ENCODE assay signal across 8 cellular contexts in genomic region chr16:27202923-27203428, GRCh38. TPM values are rescaled to one million over a fixed set of nuclear protein-coding genes. Genes with fewer than 3 reads are reported as not detected.
DNase-seq lines count a peak whose midpoint lies in the region; ATAC-seq and TF ChIP-seq lines count a peak whose summit lies in the region.

No MANE protein-coding gene starts in this region.

- H3K4me3 ChIP-seq in ACC112 (ENCODE audit: low read depth, low read length) (peak overlapping the region; percentile 90), KMS-11 (IDR thresholded peaks at IDR 0.05; ENCODE audit: insufficient read depth, low read depth, low read length) (no peak overlapping the region)

- peaks cover 0 to 5% (median 2%) of the 10 kb centered on the region in 7 donors for H3K9me3 Mint-ChIP-seq in naive B cell

- no peaks in the 10 kb centered on the region for H3K36me3 ChIP-seq in ACC112 (ENCODE audit: insufficient read depth, low read length)
- no peaks in the 10 kb centered on the region for H3K36me3 ChIP-seq in KMS-11 (ENCODE audit: insufficient read depth)

- no peaks in the 10 kb centered on the region for H4K20me1 ChIP-seq in KMS-11 (ENCODE audit: insufficient read depth)

- H3K4me1 ChIP-seq in ACC112 (ENCODE audit: control insufficient read depth, insufficient read depth, low read length, unreplicated experiment) (peaks cover 4% of the 10 kb centered on the region), KMS-11 (ENCODE audit: low read depth, poor library complexity, severe bottlenecking) (peaks cover 85% of the 10 kb centered on the region)

- peak overlapping the region; percentile 97 to 100 (median 99) for H3K27ac Mint-ChIP-seq in naive B cell

- peak overlapping the region; percentile 92 for H3K4me2 ChIP-seq in KMS-11

- peaks cover 30 to 85% (median 61%) of the 10 kb centered on the region in 3 donors for H3K4me1 Mint-ChIP-seq in naive B cell

- no peak overlapping the region for H2AFZ ChIP-seq in ACC112 (ENCODE audit: low read length, unreplicated experiment)
- H2AFZ ChIP-seq in KMS-11 (ENCODE audit: low read depth): peak overlapping the region; percentile 88

- H3K79me2 ChIP-seq in ACC112 (ENCODE audit: control insufficient read depth, insufficient read depth, low read length, unreplicated experiment) (peaks cover 3% of the 10 kb centered on the region), KMS-11 (ENCODE audit: insufficient read depth, low read depth) (peaks cover 12% of the 10 kb centered on the region)

- ATAC-seq in naive B cell (ENCODE audit: low read depth in 2 of 2): no peak
- no peak for ATAC-seq in GM18868 (IDR thresholded peaks at IDR 0.05; ENCODE audit: unreplicated experiment)

- no peak for DNase-seq in naive B cell
- no peak for DNase-seq in 8988T
- DNase-seq in GDM1 (lab: John Stamatoyannopoulos, UW): no peak
- DNase-seq in T1000 (lab: John Stamatoyannopoulos, UW): no peak

- no peaks in the 10 kb centered on the region for H3K27me3 Mint-ChIP-seq in naive B cell

- peak overlapping the region; percentile 92 for H3K9ac ChIP-seq in KMS-11

- TF ChIP-seq CTCF in KMS-11 (conservative IDR thresholded peaks at IDR 0.05; ENCODE audit: low read depth, low read length): no peak

- H3K36me3 Mint-ChIP-seq in naive B cell: peaks cover 0 to 5% of the 10 kb centered on the region in 2 donors

- H3K4me3 Mint-ChIP-seq in naive B cell: peak overlapping the region; percentile 88 to 100 (median 96)

- peak overlapping the region; percentile 89 for H3K27ac ChIP-seq in ACC112 (ENCODE audit: low read depth, low read length)
- H3K27ac ChIP-seq in KMS-11: peak overlapping the region; percentile 95
- peak overlapping the region; percentile 96 for H3K27ac ChIP-seq in cingulate gyrus (ENCODE audit: low read depth, low read length)

- H3K27me3 ChIP-seq in ACC112 (ENCODE audit: insufficient read depth, low read length) (no peaks in the 10 kb centered on the region), KMS-11 (ENCODE audit: insufficient read depth, low read depth) (no peaks in the 10 kb centered on the region)

RNA-seq across cellular contexts. Expression of gene KDM8, which starts 0.3 kb away (rescaled TPM):
- 1 to 10 TPM in 5 of 6 donors, not detected in 1; 2.9 to 8.2 (median 4.2) TPM for polyA plus RNA-seq in naive B cell (ENCODE audit: low read depth in 6 of 6)
